ENCODE assay signal across 15 cellular contexts in the genomic region with DNA sequence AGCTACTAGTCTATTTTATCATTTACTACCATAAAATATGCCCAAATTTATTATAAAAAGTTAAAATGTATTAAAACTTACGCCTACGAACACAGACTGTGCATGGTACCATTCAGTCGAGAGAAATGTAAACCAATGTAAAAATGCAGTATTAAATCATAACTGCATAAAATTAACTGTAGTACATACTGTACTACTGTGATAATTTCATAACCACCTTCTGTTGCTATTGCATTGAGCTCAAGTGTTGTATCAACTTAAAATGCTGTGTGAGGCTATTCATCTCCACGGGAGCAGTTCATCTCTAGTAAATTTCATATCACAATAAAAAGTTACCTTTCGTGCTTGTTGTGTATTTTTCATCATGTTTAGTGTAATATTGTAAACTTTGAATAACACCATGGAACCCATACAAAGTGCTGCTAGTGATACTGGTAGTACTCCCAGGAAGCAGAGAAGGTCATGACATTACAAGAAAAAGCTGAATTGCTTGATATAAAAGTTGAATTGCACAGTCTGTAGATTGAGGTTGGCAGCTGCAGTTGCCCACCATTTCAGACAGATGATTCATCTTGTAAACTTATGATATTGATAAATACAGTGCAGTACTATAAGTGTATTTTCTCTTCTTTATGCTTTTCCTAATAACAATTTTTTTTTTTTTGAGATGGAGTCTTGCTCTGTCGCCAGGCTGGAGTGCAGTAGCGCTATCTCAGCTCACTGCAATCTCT. TPM values are rescaled to one million over a fixed set of nuclear protein-coding genes. Genes with fewer than 3 reads are reported as not detected.
A peak's percentile ranks its signal among the peaks of the same experiment; 100 is the strongest.
DNase-seq lines count a peak whose midpoint lies in the region; TF ChIP-seq lines count a peak whose summit lies in the region.
"Had no signal": no experiment of that assay in that cellular context is flagged by ENCODE, and none has a peak within 500 bp of the region (broad histone marks: within the 10 kb centered on the region; RNA-seq: fewer than 3 reads in every experiment).

No MANE protein-coding gene starts in this region.

- peaks cover 39% of the 10 kb centered on the region for H3K4me1 ChIP-seq in mammary epithelial cell (ENCODE audit: insufficient read depth, low read length)
- H3K4me1 ChIP-seq in uterus = no peaks in the 10 kb centered on the region

- intact Hi-C loops in MCF 10A (cut with micrococcal nuclease) = loop anchor here (1.0 kb wide), 1 partner anchor 371 kb away; no protein-coding TSS in a partner anchor
- intact Hi-C loops in mammary epithelial cell (cut with micrococcal nuclease) = no loop called here
- intact Hi-C loops in head of caudate nucleus (cut with DNase I) = no loop called here
- intact Hi-C loops in uterus (cut with DNase I; ENCODE audit: low total_unique reads) = no loop called here

- POLR2A ChIA-PET in MCF 10A (lab: Yijun Ruan, JAX) = interaction anchor here (0.7 to 27.9 kb wide), 40 partner anchors 9 to 986 kb away, joined by 3 to 2189 read pairs (median 5); a partner anchor contains a TSS

- H3K4me1 Mint-ChIP-seq in MCF 10A (ENCODE audit: insufficient read depth, unreplicated experiment) = peaks cover 38% of the 10 kb centered on the region
- H3K4me1 Mint-ChIP-seq: CD4-positive, CD25-positive, alpha-beta regulatory T cell had no signal

- H3K4me3 Mint-ChIP-seq in MCF 10A (ENCODE audit: unreplicated experiment) = no peak overlapping the region
- H3K4me3 Mint-ChIP-seq: CD4-positive, CD25-positive, alpha-beta regulatory T cell had no signal

- peak overlapping the region; percentile 49 for H3K27ac Mint-ChIP-seq in MCF 10A (ENCODE audit: low read depth, unreplicated experiment)
- H3K27ac Mint-ChIP-seq: CD4-positive, CD25-positive, alpha-beta regulatory T cell had no signal

- H4K20me1 ChIP-seq in mammary epithelial cell (ENCODE audit: insufficient read depth, low read length) = no peaks in the 10 kb centered on the region

- in situ Hi-C loops in mammary epithelial cell (cut with MboI; ENCODE audit: low sequenced_read_pairs in 2 of 2) = loop anchor here (10.0 to 25.0 kb wide), 3 partner anchors 89 to 209 kb away; no protein-coding TSS in a partner anchor

- DNase-seq in MCF 10A (ENCODE audit: unreplicated experiment) (no peak), mammary epithelial cell (no peak), SK-N-MC (ENCODE audit: low read depth, low spot score) (no peak), epithelial cell of prostate (ENCODE audit: low read depth, low spot score) (no peak), NCI-H446 treated with DMSO at 0.1 percent for 48 hours (lab: John Stamatoyannopoulos, UW) (no peak), head of caudate nucleus (no peak), uterus (no peak), NCI-H2107 treated with DMSO at 0.1 percent for 48 hours (lab: John Stamatoyannopoulos, UW; ENCODE audit: unreplicated experiment) (no peak)
- DNase-seq: 8988T; Calu3; CD4-positive, CD25-positive, alpha-beta regulatory T cell; GDM1; MG63; NCI-H1092 treated with DMSO at 0.1 percent for 48 hours; NCI-H1694 treated with DMSO at 0.1 percent for 48 hours had no signal

- no peak overlapping the region for H3K27ac ChIP-seq in mammary epithelial cell (ENCODE audit: insufficient read depth, low read depth, low read length)
- peak overlapping the region; percentile 83 for H3K27ac ChIP-seq in SK-N-MC
- H3K27ac ChIP-seq in epithelial cell of prostate = peak overlapping the region; percentile 28
- no peak overlapping the region for H3K27ac ChIP-seq in uterus

- H3K36me3 ChIP-seq in mammary epithelial cell (ENCODE audit: insufficient read depth, low read length) (no peaks in the 10 kb centered on the region), SK-N-MC (ENCODE audit: insufficient read depth, low read length) (no peaks in the 10 kb centered on the region), uterus (no peaks in the 10 kb centered on the region)
- H3K36me3 ChIP-seq: MG63 had no signal

- no peaks in the 10 kb centered on the region for H3K27me3 Mint-ChIP-seq in MCF 10A (ENCODE audit: insufficient read depth, unreplicated experiment)

- dilution Hi-C loops in mammary epithelial cell (cut with HindIII; ENCODE audit: low sequenced_read_pairs) = loop anchor here (5.0 kb wide), 3 partner anchors 37 to 162 kb away; no protein-coding TSS in a partner anchor

- H2AFZ ChIP-seq in mammary epithelial cell (ENCODE audit: low read depth, low read length) = no peak overlapping the region

- TF ChIP-seq POLR2A in uterus (IDR thresholded peaks at IDR 0.05) = no peak

- H3K36me3 Mint-ChIP-seq in MCF 10A (ENCODE audit: insufficient read depth, unreplicated experiment) = no peaks in the 10 kb centered on the region
- H3K36me3 Mint-ChIP-seq: CD4-positive, CD25-positive, alpha-beta regulatory T cell had no signal

- no peak overlapping the region for H3K4me2 ChIP-seq in mammary epithelial cell (ENCODE audit: insufficient read depth, low read depth, low read length)

- H3K9ac ChIP-seq in mammary epithelial cell (ENCODE audit: insufficient read depth, low read length) (no peak overlapping the region), SK-N-MC (ENCODE audit: insufficient read length) (peak overlapping the region; percentile 51)

- BruUV-seq in MCF 10A (replicated peaks; lab: Mats Ljungman, UMichigan) (no TSS peak), mammary epithelial cell (replicated peaks; lab: Mats Ljungman, UMichigan) (no TSS peak)

- no peaks in the 10 kb centered on the region for H3K79me2 ChIP-seq in mammary epithelial cell (ENCODE audit: insufficient read depth, low read length)

- CTCF ChIA-PET in MCF 10A (lab: Yijun Ruan, JAX) (interaction anchor here (0.5 to 21.4 kb wide), 71 partner anchors 10 to 984 kb away, joined by 3 to 958 read pairs (median 5); a partner anchor contains a TSS), mammary epithelial cell (lab: Charles Lee; ENCODE audit: low non-redundant PET) (interaction anchor here (0.6 to 1.1 kb wide), 2 partner anchors 117 to 252 kb away, joined by 3 to 6 read pairs; no protein-coding TSS in a partner anchor)

- H3K9me3 ChIP-seq in mammary epithelial cell (replicated peaks; ENCODE audit: insufficient read depth, low read length) (no peaks in the 10 kb centered on the region), SK-N-MC (ENCODE audit: low read depth, low read length) (no peaks in the 10 kb centered on the region), uterus (no peaks in the 10 kb centered on the region)
- H3K9me3 ChIP-seq: MG63 had no signal

- H3K9me3 Mint-ChIP-seq in MCF 10A (ENCODE audit: unreplicated experiment) = no peaks in the 10 kb centered on the region
- H3K9me3 Mint-ChIP-seq: CD4-positive, CD25-positive, alpha-beta regulatory T cell had no signal

- WGBS in mammary epithelial cell (ENCODE audit: low coverage, missing lambda C conversion rate) = 84% methylated on average over 5 of the region's 7 CpGs

- H3K4me3 ChIP-seq in mammary epithelial cell (replicated peaks in 1 of 3; ENCODE audit: insufficient read depth in 1 of 3, low read depth in 2 of 3, low read length in 3 of 3) (no peak overlapping the region), SK-N-MC (peak overlapping the region; percentile 59; the same call in 1 of the 2 replicates), uterus (no peak overlapping the region)
- H3K4me3 ChIP-seq: MG63 had no signal

- no peak for TF ChIP-seq CTCF in MCF 10A (IDR thresholded peaks at IDR 0.05; ENCODE audit: unreplicated experiment)
- no peak for TF ChIP-seq CTCF in mammary epithelial cell (conservative IDR thresholded peaks at IDR 0.05 in 1 of 2, IDR thresholded peaks at IDR 0.05 in 1 of 2; ENCODE audit: extremely low read depth in 1 of 2, insufficient read depth in 1 of 2, low read depth in 1 of 2, low read length in 2 of 2)
- no peak for TF ChIP-seq CTCF in uterus (IDR thresholded peaks at IDR 0.05)

- no peaks in the 10 kb centered on the region for H3K27me3 ChIP-seq in mammary epithelial cell (ENCODE audit: insufficient read depth, low read length)
- H3K27me3 ChIP-seq in uterus = no peaks in the 10 kb centered on the region
- H3K27me3 ChIP-seq: MG63 had no signal

RNA-seq across cellular contexts. Expression of a gene that starts 19.0 kb away (rescaled TPM):
- 88.8 and 135 TPM in 2 replicates for total RNA-seq in MCF 10A (2022)
- 10 to 100 TPM in 1 of 2 donors, 1 to 10 TPM in 1; 1.7 to 52.4 TPM for total RNA-seq in mammary epithelial cell
- polyA plus RNA-seq in mammary epithelial cell = 12.0 TPM
- polyA minus RNA-seq in mammary epithelial cell = 10.8 TPM
- total RNA-seq in uterus = 10 to 100 TPM in 2 of 4 donors, under 1 TPM in 2; under 0.01 to 41.2 (median 5.7) TPM

RNA-seq across cellular contexts. Expression of a gene that starts 32.6 kb away (rescaled TPM):
- total RNA-seq in MCF 10A (2022) = 240 and 243 TPM in 2 replicates
- total RNA-seq in mammary epithelial cell = 100 to 1,000 TPM; 152 to 157 TPM
- polyA plus RNA-seq in mammary epithelial cell = 52.9 TPM
- 116 TPM for polyA minus RNA-seq in mammary epithelial cell
- 10 to 100 TPM; 13.2 to 78.0 (median 30.9) TPM for total RNA-seq in uterus

Comparison
In these comparisons a context has a peak if more than half of its experiments do, and no peak if none do; other contexts are left out.
1. H3K27ac ChIP-seq: peak in SK-N-MC (single experiment) and epithelial cell of prostate (single experiment); none in mammary epithelial cell (single experiment) and uterus (0 of 2).